21 cellular contexts compared by ENCODE assay signal in the genomic region with DNA sequence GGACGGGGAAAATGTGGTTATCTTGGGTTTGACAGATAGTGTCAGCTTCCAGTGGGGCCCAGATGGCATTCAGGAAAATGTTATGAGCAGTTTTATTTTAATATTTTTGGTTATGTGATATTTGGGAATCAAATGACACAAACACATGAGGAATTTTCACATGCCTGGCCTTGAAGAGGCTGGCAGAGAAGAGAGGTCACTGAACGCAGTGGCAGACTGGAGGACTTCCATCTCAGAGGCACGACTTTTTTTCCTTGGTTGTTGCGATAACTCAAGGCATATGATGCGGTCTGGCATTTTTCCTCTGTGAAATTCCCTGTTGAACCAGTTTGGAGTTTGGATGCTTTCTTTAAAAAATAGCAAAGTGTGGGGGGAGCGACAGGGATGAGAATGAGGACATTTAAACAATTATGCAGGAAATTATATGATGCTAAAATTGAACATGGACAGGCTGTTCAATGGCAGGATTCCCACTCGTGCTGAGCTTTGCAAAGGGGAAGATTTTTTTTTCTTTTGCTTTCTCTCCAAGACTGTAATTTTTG. TPM values are rescaled to one million over a fixed set of nuclear protein-coding genes. Genes with fewer than 3 reads are reported as not detected.
"Had no signal": no experiment of that assay in that cellular context is flagged by ENCODE, and none has a peak within 500 bp of the region (broad histone marks: within the 10 kb centered on the region; RNA-seq: fewer than 3 reads in every experiment).

No MANE protein-coding gene starts in this region.

- H3K36me3 ChIP-seq: adrenal gland had no signal

- H3K9me3 ChIP-seq: adrenal gland had no signal

- DNase-seq: activated CD4-positive, alpha-beta T cell treated with anti-CD3 and anti-CD28 coated beads for 36 hours; activated CD4-positive, CD25-positive, alpha-beta regulatory T cell; activated CD8-positive, alpha-beta memory T cell treated with anti-CD3 and anti-CD28 coated beads, Interleukin-2, amount 50 U/mL, for 48 hours; activated CD8-positive, alpha-beta T cell treated with anti-CD3 and anti-CD28 coated beads, Interleukin-2, amount 10 ng/mL, durations not matched to agents 7 days and 5 days; activated naive CD4-positive, alpha-beta T cell treated with anti-CD3 and anti-CD28 coated beads, Interleukin-2, amount 50 U/mL, for 16 hours; activated naive CD8-positive, alpha-beta T cell treated with anti-CD3 and anti-CD28 coated beads, Interleukin-2, amount 10 ng/mL, durations not matched to agents 7 days and 5 days; activated T-cell treated with anti-CD3 and anti-CD28 coated beads, Interleukin-2, amount 50 U/mL, for 1 hour; MM.1S; NCI-H1436; NCI-H187 treated with DMSO at 0.1 percent for 48 hours; NCI-H2081 treated with DMSO at 0.1 percent for 48 hours; NCI-H748 treated with DMSO at 0.1 percent for 48 hours; OCI-M1; RPMI8226; T-helper 1 cell had no signal

- H3K4me1 Mint-ChIP-seq: activated CD4-positive, alpha-beta T cell treated with anti-CD3 and anti-CD28 coated beads for 36 hours; activated naive CD8-positive, alpha-beta T cell treated with anti-CD3 and anti-CD28 coated beads, Interleukin-2, amount 10 ng/mL, durations not matched to agents 7 days and 5 days had no signal

- H3K36me3 Mint-ChIP-seq: activated naive CD8-positive, alpha-beta T cell treated with anti-CD3 and anti-CD28 coated beads, Interleukin-2, amount 10 ng/mL, durations not matched to agents 7 days and 5 days had no signal

- H3K9me3 Mint-ChIP-seq: activated naive CD8-positive, alpha-beta T cell treated with anti-CD3 and anti-CD28 coated beads, Interleukin-2, amount 10 ng/mL, durations not matched to agents 7 days and 5 days had no signal

- ATAC-seq: activated CD4-positive, alpha-beta T cell treated with anti-CD3 and anti-CD28 coated beads for 36 hours; activated CD8-positive, alpha-beta T cell treated with anti-CD3 and anti-CD28 coated beads, Interleukin-2, amount 10 ng/mL, durations not matched to agents 7 days and 5 days; Panc1; Right ventricle myocardium inferior had no signal

- H3K27me3 ChIP-seq: adrenal gland had no signal

- H3K4me3 ChIP-seq: adrenal gland, SK-N-MC had no signal

- H3K27me3 Mint-ChIP-seq: activated CD4-positive, alpha-beta T cell treated with anti-CD3 and anti-CD28 coated beads for 36 hours; activated naive CD8-positive, alpha-beta T cell treated with anti-CD3 and anti-CD28 coated beads, Interleukin-2, amount 10 ng/mL, durations not matched to agents 7 days and 5 days had no signal

- H3K4me1 ChIP-seq: adrenal gland had no signal

- H3K27ac Mint-ChIP-seq: activated CD4-positive, alpha-beta T cell treated with anti-CD3 and anti-CD28 coated beads for 36 hours; activated CD8-positive, alpha-beta T cell treated with anti-CD3 and anti-CD28 coated beads, Interleukin-2, amount 10 ng/mL, durations not matched to agents 7 days and 5 days; activated naive CD8-positive, alpha-beta T cell treated with anti-CD3 and anti-CD28 coated beads, Interleukin-2, amount 10 ng/mL, durations not matched to agents 7 days and 5 days had no signal

- H3K4me3 Mint-ChIP-seq: activated CD4-positive, alpha-beta T cell treated with anti-CD3 and anti-CD28 coated beads for 36 hours; activated CD8-positive, alpha-beta T cell treated with anti-CD3 and anti-CD28 coated beads, Interleukin-2, amount 10 ng/mL, durations not matched to agents 7 days and 5 days; activated naive CD8-positive, alpha-beta T cell treated with anti-CD3 and anti-CD28 coated beads, Interleukin-2, amount 10 ng/mL, durations not matched to agents 7 days and 5 days had no signal

RNA-seq across cellular contexts. Expression of a gene that starts 36.9 kb away (rescaled TPM):
- total RNA-seq: activated CD4-positive, alpha-beta T cell treated with anti-CD3 and anti-CD28 coated beads for 36 hours; activated CD8-positive, alpha-beta T cell treated with anti-CD3 and anti-CD28 coated beads, Interleukin-2, amount 10 ng/mL, durations not matched to agents 7 days and 5 days; activated naive CD8-positive, alpha-beta T cell treated with anti-CD3 and anti-CD28 coated beads, Interleukin-2, amount 10 ng/mL, durations not matched to agents 7 days and 5 days; adrenal gland; cardiac septum; Right ventricle myocardium inferior; T-helper 2 cell treated with Interferon-gamma antibody and Interleukin-4, amounts not matched to agents 100 ng/mL and 5 ng/mL, for 36 hours had no signal
